ENCODE assay signal across 1 cellular context in genomic region chr5:111582962-111583669, GRCh38.
A peak's percentile ranks its signal among the peaks of the same experiment; 100 is the strongest.
TF ChIP-seq lines count a peak whose summit lies in the region.

No MANE protein-coding gene starts in this region.

TF ChIP-seq in IMR-90, 13 proteins besides CTCF, POLR2A, EP300 and RAD21:
- TF ChIP-seq, protein P1, sequence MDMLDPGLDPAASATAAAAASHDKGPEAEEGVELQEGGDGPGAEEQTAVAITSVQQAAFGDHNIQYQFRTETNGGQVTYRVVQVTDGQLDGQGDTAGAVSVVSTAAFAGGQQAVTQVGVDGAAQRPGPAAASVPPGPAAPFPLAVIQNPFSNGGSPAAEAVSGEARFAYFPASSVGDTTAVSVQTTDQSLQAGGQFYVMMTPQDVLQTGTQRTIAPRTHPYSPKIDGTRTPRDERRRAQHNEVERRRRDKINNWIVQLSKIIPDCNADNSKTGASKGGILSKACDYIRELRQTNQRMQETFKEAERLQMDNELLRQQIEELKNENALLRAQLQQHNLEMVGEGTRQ (IDR thresholded peaks at IDR 0.05; ENCODE audit: low read depth, low read length): no peak
- peak; percentile 85 for TF ChIP-seq CEBPB (IDR thresholded peaks at IDR 0.05; ENCODE audit: low read depth, low read length)
- TF ChIP-seq RCOR1 (IDR thresholded peaks at IDR 0.05; ENCODE audit: insufficient replicate concordance, low read length): no peak
- TF ChIP-seq, protein P2, sequence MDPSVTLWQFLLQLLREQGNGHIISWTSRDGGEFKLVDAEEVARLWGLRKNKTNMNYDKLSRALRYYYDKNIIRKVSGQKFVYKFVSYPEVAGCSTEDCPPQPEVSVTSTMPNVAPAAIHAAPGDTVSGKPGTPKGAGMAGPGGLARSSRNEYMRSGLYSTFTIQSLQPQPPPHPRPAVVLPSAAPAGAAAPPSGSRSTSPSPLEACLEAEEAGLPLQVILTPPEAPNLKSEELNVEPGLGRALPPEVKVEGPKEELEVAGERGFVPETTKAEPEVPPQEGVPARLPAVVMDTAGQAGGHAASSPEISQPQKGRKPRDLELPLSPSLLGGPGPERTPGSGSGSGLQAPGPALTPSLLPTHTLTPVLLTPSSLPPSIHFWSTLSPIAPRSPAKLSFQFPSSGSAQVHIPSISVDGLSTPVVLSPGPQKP (IDR thresholded peaks at IDR 0.05; ENCODE audit: borderline replicate concordance, low read depth, low read length): no peak
- TF ChIP-seq CHD1 (IDR thresholded peaks at IDR 0.05; ENCODE audit: low read depth, low read length): no peak
- no peak for TF ChIP-seq FOS (IDR thresholded peaks at IDR 0.05; ENCODE audit: low read depth, low read length)
- TF ChIP-seq MAFK (IDR thresholded peaks at IDR 0.05; ENCODE audit: low read depth, low read length): peak; percentile 53; the same call in 1 of the 2 replicates
- no peak for TF ChIP-seq MXI1 (IDR thresholded peaks at IDR 0.05; ENCODE audit: borderline replicate concordance, low read depth, low read length)
- no peak for TF ChIP-seq NFE2L2 (IDR thresholded peaks at IDR 0.05; ENCODE audit: low read depth, low read length)
- no peak for TF ChIP-seq BHLHE40 (IDR thresholded peaks at IDR 0.05; ENCODE audit: low read depth, low read length)
- TF ChIP-seq RFX5 (IDR thresholded peaks at IDR 0.05; ENCODE audit: low read depth, low read length): no peak
- TF ChIP-seq MAZ (IDR thresholded peaks at IDR 0.05; ENCODE audit: borderline replicate concordance, low read depth, low read length): no peak
- TF ChIP-seq SMC3 (IDR thresholded peaks at IDR 0.05; ENCODE audit: low read depth, low read length): no peak
